In genomic region chr12:68944296-68945076, GRCh38 we compare ENCODE assay signal across 19 cellular contexts. TPM values are rescaled to one million over a fixed set of nuclear protein-coding genes. Genes with fewer than 3 reads are reported as not detected.
DNase-seq lines count a peak whose midpoint lies in the region; ATAC-seq, FAIRE-seq and TF ChIP-seq lines count a peak whose summit lies in the region.
"Had no signal": no experiment of that assay in that cellular context is flagged by ENCODE, and none has a peak within 500 bp of the region (broad histone marks: within the 10 kb centered on the region; RNA-seq: fewer than 3 reads in every experiment).

No MANE protein-coding gene starts in this region.

- H3K36me3 ChIP-seq in GM23338 (ENCODE audit: insufficient read depth) (no peaks in the 10 kb centered on the region), H1 (ENCODE audit: control insufficient read depth in 2 of 4, insufficient read depth in 4 of 4, low read length in 3 of 4) (no peaks in the 10 kb centered on the region), hepatocyte (replicated peaks; ENCODE audit: insufficient read depth, low read depth) (no peaks in the 10 kb centered on the region)
- H3K36me3 ChIP-seq: BE2C had no signal

- H4K8ac ChIP-seq in H1 (ENCODE audit: extremely low read depth, insufficient read depth, low read length) = no peak overlapping the region

- H3F3A ChIP-seq in GM23338 (replicated peaks; ENCODE audit: low read depth) = no peaks in the 10 kb centered on the region

- H3K4me3 ChIP-seq in GM23338 (no peak overlapping the region), H1 (ENCODE audit: extremely low read depth in 1 of 4, insufficient read depth in 2 of 4, low read depth in 3 of 4, low read length in 4 of 4) (no peak overlapping the region), hepatocyte (no peak overlapping the region)
- H3K4me3 ChIP-seq: GM23248 had no signal

- H3K36me3 Mint-ChIP-seq in GM23338 (ENCODE audit: low read depth) (no peaks in the 10 kb centered on the region), progenitor cell of endocrine pancreas (ENCODE audit: insufficient read depth) (no peaks in the 10 kb centered on the region)
- H3K36me3 Mint-ChIP-seq in activated CD8-positive, alpha-beta T cell treated with anti-CD3 and anti-CD28 coated beads for 36 hours (ENCODE audit: low read depth) = no peaks in the 10 kb centered on the region
- H3K36me3 Mint-ChIP-seq: CD4-positive, alpha-beta memory T cell had no signal

- H3K23me2 ChIP-seq in H1 (ENCODE audit: low read depth, low read length) = no peaks in the 10 kb centered on the region

- no peak overlapping the region for H2BK120ac ChIP-seq in H1 (replicated peaks; ENCODE audit: low read depth, low read length)

- H3K4me2 ChIP-seq in GM23338 (no peak overlapping the region), H1 (ENCODE audit: insufficient read depth in 1 of 2, low read depth in 2 of 2, low read length in 2 of 2) (no peak overlapping the region), hepatocyte (no peak overlapping the region)

- TF ChIP-seq CTCF in GM23338 (conservative IDR thresholded peaks at IDR 0.05; ENCODE audit: low read depth in 2 of 2) = no peak
- no peak for TF ChIP-seq CTCF in H1 (IDR thresholded peaks at IDR 0.05; ENCODE audit: control extremely low read depth in 1 of 3, insufficient read depth in 1 of 3, low read depth in 1 of 3, low read length in 3 of 3)
- no peak for TF ChIP-seq CTCF in hepatocyte (IDR thresholded peaks at IDR 0.05; ENCODE audit: poor library complexity)
- no peak for TF ChIP-seq CTCF in progenitor cell of endocrine pancreas (IDR thresholded peaks at IDR 0.05; ENCODE audit: unreplicated experiment)
- no peak for TF ChIP-seq CTCF in activated CD8-positive, alpha-beta T cell treated with anti-CD3 and anti-CD28 coated beads for 36 hours (IDR thresholded peaks at IDR 0.05)

- H2AK5ac ChIP-seq in H1 (ENCODE audit: low read depth, low read length) = no peak overlapping the region

- H3K79me2 ChIP-seq in GM23338 (replicated peaks; ENCODE audit: insufficient read depth) (no peaks in the 10 kb centered on the region), H1 (ENCODE audit: control insufficient read depth in 1 of 2, insufficient read depth in 2 of 2, low read length in 2 of 2) (no peaks in the 10 kb centered on the region), hepatocyte (no peaks in the 10 kb centered on the region)

- no peak overlapping the region for H3K4ac ChIP-seq in H1 (replicated peaks; ENCODE audit: insufficient read length, low read depth, low read length)

- ATAC-seq in GM23338 = no peak
- ATAC-seq in activated CD8-positive, alpha-beta T cell treated with anti-CD3 and anti-CD28 coated beads for 36 hours = no peak

- H3K4me1 ChIP-seq in GM23338 (ENCODE audit: insufficient read depth) (no peaks in the 10 kb centered on the region), H1 (replicated peaks in 1 of 4; ENCODE audit: control insufficient read depth in 3 of 4, insufficient read depth in 4 of 4, low read length in 3 of 4) (no peaks in the 10 kb centered on the region), hepatocyte (ENCODE audit: insufficient read depth) (peaks cover 13% of the 10 kb centered on the region)
- H3K4me1 ChIP-seq: BE2C had no signal

- no peak overlapping the region for H2BK15ac ChIP-seq in H1 (ENCODE audit: low read length)

- H3K27ac ChIP-seq in GM23338 (ENCODE audit: low read depth) = no peak overlapping the region
- H3K27ac ChIP-seq in H1 (ENCODE audit: low read depth, low read length) = no peak overlapping the region
- H3K27ac ChIP-seq in hepatocyte = peak overlapping the region; percentile 17
- H3K27ac ChIP-seq: C4-2B, GM23248 had no signal

- no peak for FAIRE-seq in H1 (lab: Jason Lieb, UNC)
- FAIRE-seq: HepG2, HTR-8/SVneo had no signal

- no peak overlapping the region for H3K23ac ChIP-seq in H1 (ENCODE audit: insufficient read length)

- H2BK5ac ChIP-seq in H1 (ENCODE audit: low read depth, low read length) = no peak overlapping the region

- H4K20me1 ChIP-seq in GM23338 (replicated peaks; ENCODE audit: insufficient read depth) (no peaks in the 10 kb centered on the region), H1 (replicated peaks in 1 of 2; ENCODE audit: control insufficient read depth in 1 of 2, insufficient read depth in 2 of 2, low read length in 2 of 2) (no peaks in the 10 kb centered on the region), hepatocyte (ENCODE audit: insufficient read depth, poor library complexity, severe bottlenecking) (no peaks in the 10 kb centered on the region)

- H3K56ac ChIP-seq in H1 (replicated peaks; ENCODE audit: insufficient read length, low read depth, low read length) = no peak overlapping the region

- H3K9ac ChIP-seq in H1 (replicated peaks in 1 of 4; ENCODE audit: extremely low read depth in 1 of 4, low read depth in 3 of 4, low read length in 3 of 4) = no peak overlapping the region
- H3K9ac ChIP-seq: GM23248 had no signal

- no peak for TF ChIP-seq POLR2A in H1 (IDR thresholded peaks at IDR 0.05; ENCODE audit: control extremely low read depth in 1 of 2, low read depth in 2 of 2, low read length in 2 of 2)

- H3K9me3 Mint-ChIP-seq in GM23338 = no peaks in the 10 kb centered on the region
- peaks cover 13% of the 10 kb centered on the region for H3K9me3 Mint-ChIP-seq in progenitor cell of endocrine pancreas (ENCODE audit: low read depth)
- no peaks in the 10 kb centered on the region for H3K9me3 Mint-ChIP-seq in activated CD8-positive, alpha-beta T cell treated with anti-CD3 and anti-CD28 coated beads for 36 hours
- H3K9me3 Mint-ChIP-seq: CD4-positive, alpha-beta memory T cell; H9; HFFc6 had no signal

- H4K5ac ChIP-seq in H1 (ENCODE audit: insufficient read length, low read depth, low read length) = no peak overlapping the region

- 82% methylated on average over 5 of the region's 5 CpGs; no CpG with 5 or more reads in 1 of the 2 experiments for WGBS in H1 (ENCODE audit: extremely low coverage in 1 of 2, insufficient coverage in 1 of 2, insufficient read length in 1 of 2, insufficient replicate concordance in 2 of 2, low coverage in 1 of 2, low lambda C conversion rate in 2 of 2, missing lambda C conversion rate in 1 of 2), 2 experiments
- 72% methylated on average over 5 of the region's 5 CpGs for WGBS in hepatocyte (ENCODE audit: low lambda C conversion rate, missing lambda C conversion rate)

- DNase-seq in GM23338 (ENCODE audit: low spot score) (no peak), H1 (ENCODE audit: low read depth in 1 of 2, low spot score in 2 of 2) (no peak), hepatocyte (ENCODE audit: low spot score) (no peak), progenitor cell of endocrine pancreas (ENCODE audit: low spot score, unreplicated experiment) (no peak), COLO668 (lab: John Stamatoyannopoulos, UW; ENCODE audit: unreplicated experiment) (no peak)
- DNase-seq in activated CD8-positive, alpha-beta T cell treated with anti-CD3 and anti-CD28 coated beads for 36 hours = no peak
- DNase-seq in activated T-cell treated with anti-CD3 and anti-CD28 coated beads, Interleukin-2, amount 50 U/mL, for 48 hours = no peak
- DNase-seq in activated naive CD4-positive, alpha-beta T cell treated with Interleukin-2 at 50 U/mL for 16 hours = no peak
- DNase-seq: BE2C; CD4-positive, alpha-beta memory T cell; COR-L47; GF-D8; GM23248; H9; HFFc6 had no signal

- no peaks in the 10 kb centered on the region for H3K9me2 ChIP-seq in GM23338 (ENCODE audit: insufficient read depth)
- H3K9me2 ChIP-seq in hepatocyte (replicated peaks; ENCODE audit: insufficient read depth) = no peaks in the 10 kb centered on the region

- no peak overlapping the region for H3K4me3 Mint-ChIP-seq in GM23338
- H3K4me3 Mint-ChIP-seq in progenitor cell of endocrine pancreas (ENCODE audit: low read depth) = no peak overlapping the region
- no peak overlapping the region for H3K4me3 Mint-ChIP-seq in activated CD8-positive, alpha-beta T cell treated with anti-CD3 and anti-CD28 coated beads for 36 hours
- H3K4me3 Mint-ChIP-seq: CD4-positive, alpha-beta memory T cell; H9; HFFc6 had no signal

- CTCF ChIA-PET in H1 (lab: Charles Lee; ENCODE audit: partially characterized antibody) = no interaction called here
- CTCF ChIA-PET in activated CD8-positive, alpha-beta T cell treated with anti-CD3 and anti-CD28 coated beads for 36 hours (lab: Charles Lee) = interaction anchor here (1.0 kb wide), 1 partner anchor 11 kb away, joined by 3 read pairs; no protein-coding TSS in a partner anchor

- H3K27me3 ChIP-seq in GM23338 (ENCODE audit: insufficient read depth) = no peaks in the 10 kb centered on the region
- no peaks in the 10 kb centered on the region for H3K27me3 ChIP-seq in H1 (replicated peaks in 1 of 4; ENCODE audit: control insufficient read depth in 3 of 4, extremely low read depth in 1 of 4, insufficient read depth in 3 of 4, low read length in 3 of 4)
- no peaks in the 10 kb centered on the region for H3K27me3 ChIP-seq in hepatocyte
- H3K27me3 ChIP-seq: BE2C had no signal

- H3K9me3 ChIP-seq in H1 (ENCODE audit: insufficient read depth in 2 of 2, low read depth in 1 of 2, low read length in 1 of 2) = no peaks in the 10 kb centered on the region
- no peaks in the 10 kb centered on the region for H3K9me3 ChIP-seq in hepatocyte (ENCODE audit: low read depth)
- H3K9me3 ChIP-seq: BE2C had no signal

- no peak for TF ChIP-seq EP300 in H1 (IDR thresholded peaks at IDR 0.05; ENCODE audit: borderline replicate concordance in 1 of 2, low read depth in 2 of 2, low read length in 2 of 2)

- no peak overlapping the region for H2BK20ac ChIP-seq in H1 (ENCODE audit: low read length)

- H3K27me3 Mint-ChIP-seq in GM23338 (ENCODE audit: insufficient read depth, low read depth, poor library complexity) (peaks cover 5% of the 10 kb centered on the region), progenitor cell of endocrine pancreas (no peaks in the 10 kb centered on the region)
- H3K27me3 Mint-ChIP-seq in activated CD8-positive, alpha-beta T cell treated with anti-CD3 and anti-CD28 coated beads for 36 hours = peaks cover 26% of the 10 kb centered on the region

- no peak overlapping the region for H3K18ac ChIP-seq in H1 (ENCODE audit: extremely low read depth, low read length)

- no peak overlapping the region for H3K27ac Mint-ChIP-seq in GM23338
- H3K27ac Mint-ChIP-seq in progenitor cell of endocrine pancreas = peak overlapping the region; percentile 68
- no peak overlapping the region for H3K27ac Mint-ChIP-seq in activated CD8-positive, alpha-beta T cell treated with anti-CD3 and anti-CD28 coated beads for 36 hours
- H3K27ac Mint-ChIP-seq: CD4-positive, alpha-beta memory T cell; H9; HFFc6 had no signal

- H2AFZ ChIP-seq in GM23338 (peak overlapping the region; percentile 54), H1 (ENCODE audit: low read length) (0 out of 2 replicates have a peak overlapping the region, but pooled peaks have one; percentile 9), hepatocyte (no peak overlapping the region)
- H2AFZ ChIP-seq: GM23248 had no signal

- H3K79me1 ChIP-seq in H1 (ENCODE audit: low read depth, low read length) = no peaks in the 10 kb centered on the region

- H3K4me1 Mint-ChIP-seq in GM23338 (no peaks in the 10 kb centered on the region), progenitor cell of endocrine pancreas (ENCODE audit: low read depth) (peaks cover 26% of the 10 kb centered on the region)
- H3K4me1 Mint-ChIP-seq in activated CD8-positive, alpha-beta T cell treated with anti-CD3 and anti-CD28 coated beads for 36 hours (ENCODE audit: low read depth) = no peaks in the 10 kb centered on the region
- H3K4me1 Mint-ChIP-seq: CD4-positive, alpha-beta memory T cell; H9 had no signal

- no peak for TF ChIP-seq RAD21 in H1 (IDR thresholded peaks at IDR 0.05 in 1 of 2, conservative IDR thresholded peaks at IDR 0.05 in 1 of 2; ENCODE audit: low read depth in 2 of 2, low read length in 2 of 2)

- H2BK12ac ChIP-seq in H1 (ENCODE audit: low read depth, low read length) = no peak overlapping the region

- intact Hi-C loops in activated CD8-positive, alpha-beta T cell treated with anti-CD3 and anti-CD28 coated beads for 36 hours (cut with micrococcal nuclease) = no loop called here

- H3K14ac ChIP-seq in H1 (ENCODE audit: insufficient read length) = no peak overlapping the region

- no peak overlapping the region for H4K91ac ChIP-seq in H1 (replicated peaks; ENCODE audit: insufficient read length, low read length)

- POLR2A ChIA-PET in H1 (lab: Charles Lee; ENCODE audit: partially characterized antibody) = no interaction called here
- POLR2A ChIA-PET in activated CD8-positive, alpha-beta T cell treated with anti-CD3 and anti-CD28 coated beads for 36 hours (lab: Charles Lee) = no interaction called here

RNA-seq across cellular contexts. Expression of gene CPM, which starts 11.5 kb away (rescaled TPM):
- total RNA-seq in GM23338 (2014; rRNA removed; shearing (Covaris generic)) = 0.16 and 5.8 TPM in 2 replicates
- 0.37 and 0.49 TPM in 2 replicates for polyA plus RNA-seq in GM23338 (2016; fragmentation: Nextera tagmentation; extraction: Ambion mirVana)
- total RNA-seq in H1 (2021; fragmentation: NEBNext Ultra II Directional; extraction: Animal tissue kit (Norgen Biotek cat#: 25700)) = 1.1 and 3.1 TPM in 2 replicates
- 0.33 and 0.85 TPM in 2 replicates for polyA plus RNA-seq in H1 (2011; rRNA removed)
- 0.72 TPM for polyA plus RNA-seq in H1 (2011; cell fraction: cytosol; rRNA removed)
- 0.57 TPM for polyA plus RNA-seq in H1 (2011; cell fraction: nucleus; rRNA removed)
- 0.52 to 1.5 TPM (median 0.79 TPM) in 4 replicates for polyA plus RNA-seq in H1 (2012, experiment 1 of 2)
- 0.25 TPM for polyA plus RNA-seq in H1 (2012, experiment 2 of 2)
- 0.99 TPM for polyA plus RNA-seq in H1 (2013, experiment 1 of 2)
- 1.8 TPM for polyA plus RNA-seq in H1 (2013, experiment 2 of 2)
- polyA minus RNA-seq in H1 (2011; rRNA and poly(A)+ RNA removed) = 1.8 and 2.7 TPM in 2 replicates
- 2.8 TPM for polyA minus RNA-seq in H1 (2011; cell fraction: cytosol; rRNA and poly(A)+ RNA removed)
- polyA minus RNA-seq in H1 (2011; cell fraction: nucleus; rRNA and poly(A)+ RNA removed) = 0.60 TPM
- total RNA-seq in hepatocyte = 26.8 and 30.7 TPM in 2 replicates
- polyA plus RNA-seq in hepatocyte = 28.0 and 30.2 TPM in 2 replicates
- total RNA-seq in progenitor cell of endocrine pancreas = 28.0 and 32.1 TPM in 2 replicates
- total RNA-seq in activated CD8-positive, alpha-beta T cell treated with anti-CD3 and anti-CD28 coated beads for 36 hours = 1 to 10 TPM; 3.0 to 5.8 TPM
- total RNA-seq: A172, HepG2 had no signal
- polyA plus RNA-seq: HepG2 had no signal
